ENCODE assay signal across 17 cellular contexts in genomic region chr12:38502016-38502415, GRCh38.
DNase-seq lines count a peak whose midpoint lies in the region; ATAC-seq and TF ChIP-seq lines count a peak whose summit lies in the region.
"Had no signal": no experiment of that assay in that cellular context is flagged by ENCODE, and none has a peak within 500 bp of the region (broad histone marks: within the 10 kb centered on the region; RNA-seq: fewer than 3 reads in every experiment).

No MANE protein-coding gene starts in this region.

- H3K27ac ChIP-seq in breast epithelium (no peak overlapping the region), mammary epithelial cell (ENCODE audit: insufficient read depth, low read depth, low read length) (no peak overlapping the region)
- H3K27ac ChIP-seq: 22Rv1, BLaER1 had no signal

- no TSS peak for BruUV-seq in MCF 10A (replicated peaks; lab: Mats Ljungman, UMichigan)
- no TSS peak for BruUV-seq in mammary epithelial cell (replicated peaks; lab: Mats Ljungman, UMichigan)

- no peak overlapping the region for H2AFZ ChIP-seq in mammary epithelial cell (ENCODE audit: low read depth, low read length)

- H4K20me1 ChIP-seq in mammary epithelial cell (ENCODE audit: insufficient read depth, low read length) = no peaks in the 10 kb centered on the region
- H4K20me1 ChIP-seq: BLaER1 had no signal

- H3K27ac Mint-ChIP-seq in MCF 10A (ENCODE audit: low read depth, unreplicated experiment) = no peak overlapping the region
- H3K27ac Mint-ChIP-seq: CD14-positive monocyte; CD4-positive, alpha-beta memory T cell; IgD-negative memory B cell had no signal

- H3K4me1 ChIP-seq in breast epithelium (no peaks in the 10 kb centered on the region), mammary epithelial cell (ENCODE audit: insufficient read depth, low read length) (no peaks in the 10 kb centered on the region)
- H3K4me1 ChIP-seq: BLaER1 had no signal

- H3K4me2 ChIP-seq in mammary epithelial cell (ENCODE audit: insufficient read depth, low read depth, low read length) = no peak overlapping the region
- H3K4me2 ChIP-seq: BLaER1 had no signal

- no peak for ATAC-seq in GM18873 (IDR thresholded peaks at IDR 0.05; ENCODE audit: low FRiP score, unreplicated experiment)
- ATAC-seq in GM21529 (IDR thresholded peaks at IDR 0.05; ENCODE audit: unreplicated experiment) = no peak
- ATAC-seq: HepG2 had no signal

- H3K9ac ChIP-seq in mammary epithelial cell (ENCODE audit: insufficient read depth, low read length) = no peak overlapping the region
- H3K9ac ChIP-seq: BLaER1 had no signal

- intact Hi-C loops in MCF 10A (cut with micrococcal nuclease) = no loop called here
- intact Hi-C loops in breast epithelium (cut with DNase I; ENCODE audit: low total_unique reads) = no loop called here
- intact Hi-C loops in mammary epithelial cell (cut with micrococcal nuclease) = no loop called here

- no peaks in the 10 kb centered on the region for H3K27me3 Mint-ChIP-seq in MCF 10A (ENCODE audit: insufficient read depth, unreplicated experiment)
- H3K27me3 Mint-ChIP-seq: CD4-positive, alpha-beta memory T cell; IgD-negative memory B cell had no signal

- H3K79me2 ChIP-seq in mammary epithelial cell (ENCODE audit: insufficient read depth, low read length) = no peaks in the 10 kb centered on the region

- no peaks in the 10 kb centered on the region for H3K4me1 Mint-ChIP-seq in MCF 10A (ENCODE audit: insufficient read depth, unreplicated experiment)
- H3K4me1 Mint-ChIP-seq: CD14-positive monocyte; CD4-positive, alpha-beta memory T cell; IgD-negative memory B cell had no signal

- no peak overlapping the region for H3K4me3 ChIP-seq in breast epithelium
- H3K4me3 ChIP-seq in mammary epithelial cell (replicated peaks in 1 of 3; ENCODE audit: insufficient read depth in 1 of 3, low read depth in 2 of 3, low read length in 3 of 3) = no peak overlapping the region
- H3K4me3 ChIP-seq: BLaER1, HAP-1 had no signal

- no peaks in the 10 kb centered on the region for H3K36me3 Mint-ChIP-seq in MCF 10A (ENCODE audit: insufficient read depth, unreplicated experiment)
- H3K36me3 Mint-ChIP-seq: CD14-positive monocyte; CD4-positive, alpha-beta memory T cell; IgD-negative memory B cell had no signal

- CTCF ChIA-PET in MCF 10A (lab: Yijun Ruan, JAX) (no interaction called here), mammary epithelial cell (lab: Charles Lee; ENCODE audit: low non-redundant PET) (no interaction called here)

- in situ Hi-C loops in mammary epithelial cell (cut with MboI; ENCODE audit: low sequenced_read_pairs in 2 of 2) = no loop called here

- H3K36me3 ChIP-seq in breast epithelium (peaks cover 5% of the 10 kb centered on the region), mammary epithelial cell (ENCODE audit: insufficient read depth, low read length) (no peaks in the 10 kb centered on the region)
- H3K36me3 ChIP-seq: BLaER1, HAP-1 had no signal

- H3K27me3 ChIP-seq in breast epithelium (no peaks in the 10 kb centered on the region), mammary epithelial cell (ENCODE audit: insufficient read depth, low read length) (no peaks in the 10 kb centered on the region)
- H3K27me3 ChIP-seq: BLaER1 had no signal

- H3K9me3 ChIP-seq in breast epithelium (peaks cover 0 to 22% of the 10 kb centered on the region in 2 donors), mammary epithelial cell (replicated peaks; ENCODE audit: insufficient read depth, low read length) (no peaks in the 10 kb centered on the region)
- H3K9me3 ChIP-seq: HAP-1 had no signal

- no peak for TF ChIP-seq POLR2A in breast epithelium (IDR thresholded peaks at IDR 0.05)

- POLR2A ChIA-PET in MCF 10A (lab: Yijun Ruan, JAX) = no interaction called here

- TF ChIP-seq CTCF in MCF 10A (IDR thresholded peaks at IDR 0.05; ENCODE audit: unreplicated experiment) = no peak
- no peak for TF ChIP-seq CTCF in breast epithelium (IDR thresholded peaks at IDR 0.05)
- TF ChIP-seq CTCF in mammary epithelial cell (conservative IDR thresholded peaks at IDR 0.05 in 1 of 2, IDR thresholded peaks at IDR 0.05 in 1 of 2; ENCODE audit: extremely low read depth in 1 of 2, insufficient read depth in 1 of 2, low read depth in 1 of 2, low read length in 2 of 2) = no peak

- DNase-seq in MCF 10A (ENCODE audit: unreplicated experiment) (peak; percentile 43), breast epithelium (ENCODE audit: low spot score in 2 of 2) (no peak), mammary epithelial cell (peak; percentile 38), iris pigment epithelial cell (ENCODE audit: low read depth) (peak; percentile 0), MV-4-11 (lab: John Stamatoyannopoulos, UW) (no peak)
- DNase-seq in activated T-cell treated with anti-CD3 and anti-CD28 coated beads, Interleukin-2, amount 50 U/mL, for 48 hours = no peak
- DNase-seq: CD4-positive, alpha-beta memory T cell; DMS79; GDM1 had no signal

- H3K9me3 Mint-ChIP-seq in MCF 10A (ENCODE audit: unreplicated experiment) = no peaks in the 10 kb centered on the region

- H3K4me3 Mint-ChIP-seq in MCF 10A (ENCODE audit: unreplicated experiment) = no peak overlapping the region
- H3K4me3 Mint-ChIP-seq: CD14-positive monocyte; CD4-positive, alpha-beta memory T cell; IgD-negative memory B cell had no signal

- dilution Hi-C loops in mammary epithelial cell (cut with HindIII; ENCODE audit: low sequenced_read_pairs) = no loop called here

Comparison
In these comparisons a context has a peak if more than half of its experiments do, and no peak if none do; other contexts are left out.
1. DNase-seq: peak in MCF 10A (single experiment), mammary epithelial cell (single experiment) and iris pigment epithelial cell (single experiment); none in breast epithelium (0 of 2), MV-4-11 (single experiment) and activated T-cell treated with anti-CD3 and anti-CD28 coated beads, Interleukin-2, amount 50 U/mL, for 48 hours (0 of 2).